ENCODE assay signal across 9 cellular contexts in genomic region chr20:56995635-56996075, GRCh38.
DNase-seq lines count a peak whose midpoint lies in the region; ATAC-seq and TF ChIP-seq lines count a peak whose summit lies in the region.
"Had no signal": no experiment of that assay in that cellular context is flagged by ENCODE, and none has a peak within 500 bp of the region (broad histone marks: within the 10 kb centered on the region; RNA-seq: fewer than 3 reads in every experiment).

No MANE protein-coding gene starts in this region.

- H3K4me1 ChIP-seq in Karpas-422 (ENCODE audit: low read length), result peaks cover 3% of the 10 kb centered on the region; the same call in 1 of the 2 replicates
- H3K4me1 ChIP-seq in psoas muscle, result no peaks in the 10 kb centered on the region

- TF ChIP-seq CTCF in psoas muscle (IDR thresholded peaks at IDR 0.05), result peak; percentile 10

- no peak for ATAC-seq in psoas muscle
- no peak for ATAC-seq in natural killer cell treated with Interleukin-12 subunit alpha and Interleukin-12 subunit beta and Interleukin-15 and Interleukin-18, amount 100 ng/mL, for 72 hours

- WGBS in psoas muscle, 3 donors, result 39 to 49% (median 46%) methylated on average over 12 of the region's 12 CpGs

- intact Hi-C loops in psoas muscle (cut with DNase I), result no loop called here

- no peak overlapping the region for H3K4me3 ChIP-seq in Karpas-422 (ENCODE audit: low read length)
- H3K4me3 ChIP-seq in psoas muscle, result no peak overlapping the region

- 0 out of 2 replicates have a peak, but pooled peaks cover 3% of the 10 kb centered on the region for H3K27me3 ChIP-seq in Karpas-422 (ENCODE audit: low read length)
- H3K27me3 ChIP-seq in psoas muscle (ENCODE audit: insufficient read depth in 3 of 3, low read length in 2 of 3), result no peaks in the 10 kb centered on the region

- H3K36me3 ChIP-seq in Karpas-422 (ENCODE audit: insufficient read depth, low read length) (no peaks in the 10 kb centered on the region), psoas muscle (ENCODE audit: insufficient read depth in 1 of 2, low read depth in 1 of 2) (no peaks in the 10 kb centered on the region)

- no peak overlapping the region for H3K4me2 ChIP-seq in Karpas-422 (ENCODE audit: low read depth, low read length, poor library complexity, severe bottlenecking)

- H3K27me3 Mint-ChIP-seq in natural killer cell treated with Interleukin-12 subunit alpha and Interleukin-12 subunit beta and Interleukin-15 and Interleukin-18, amount 100 ng/mL, for 72 hours, result peaks cover 7 to 11% of the 10 kb centered on the region in 2 donors
- H3K27me3 Mint-ChIP-seq: memory B cell had no signal

- peaks cover 9% of the 10 kb centered on the region for H3K9me3 ChIP-seq in Karpas-422 (ENCODE audit: low read length)
- peaks cover 8% of the 10 kb centered on the region for H3K9me3 ChIP-seq in psoas muscle

- no peaks in the 10 kb centered on the region for H4K20me1 ChIP-seq in Karpas-422 (ENCODE audit: insufficient read depth, low read depth, low read length)

- H3K9me2 ChIP-seq in Karpas-422 (replicated peaks; ENCODE audit: insufficient read depth, low read length), result no peaks in the 10 kb centered on the region

- H3K27ac ChIP-seq in Karpas-422 (ENCODE audit: low read length) (no peak overlapping the region), psoas muscle (no peak overlapping the region)

- DNase-seq in SKM-1 treated with dmso at 0.1 percent for 144 hours (lab: John Stamatoyannopoulos, UW; ENCODE audit: unreplicated experiment), result peak; percentile 19
- no peak for DNase-seq in SKM-1 (lab: John Stamatoyannopoulos, UW; ENCODE audit: unreplicated experiment)
- DNase-seq in Karpas-422, result peak; percentile 78
- peak; percentile 3 for DNase-seq in cerebellar cortex (ENCODE audit: low spot score)
- no peak for DNase-seq in psoas muscle
- DNase-seq in natural killer cell treated with Interleukin-12 subunit alpha and Interleukin-12 subunit beta and Interleukin-15 and Interleukin-18, amount 100 ng/mL, for 72 hours (ENCODE audit: low spot score), result no peak
- no peak for DNase-seq in NK-92 (lab: John Stamatoyannopoulos, UW; ENCODE audit: unreplicated experiment)
- no peak for DNase-seq in MV-4-11 (lab: John Stamatoyannopoulos, UW)

- no peak overlapping the region for H3K27ac Mint-ChIP-seq in natural killer cell treated with Interleukin-12 subunit alpha and Interleukin-12 subunit beta and Interleukin-15 and Interleukin-18, amount 100 ng/mL, for 72 hours
- H3K27ac Mint-ChIP-seq: memory B cell had no signal

- H3K4me3 Mint-ChIP-seq in natural killer cell treated with Interleukin-12 subunit alpha and Interleukin-12 subunit beta and Interleukin-15 and Interleukin-18, amount 100 ng/mL, for 72 hours, result no peak overlapping the region
- H3K4me3 Mint-ChIP-seq: memory B cell had no signal

- H2AFZ ChIP-seq in Karpas-422 (ENCODE audit: low read length), result no peak overlapping the region

- no peaks in the 10 kb centered on the region for H3K79me2 ChIP-seq in Karpas-422 (ENCODE audit: low read length)

- no peak overlapping the region for H3K9ac ChIP-seq in Karpas-422 (ENCODE audit: low read length)

- no peaks in the 10 kb centered on the region for H3K36me3 Mint-ChIP-seq in natural killer cell treated with Interleukin-12 subunit alpha and Interleukin-12 subunit beta and Interleukin-15 and Interleukin-18, amount 100 ng/mL, for 72 hours
- H3K36me3 Mint-ChIP-seq: memory B cell had no signal

- no peaks in the 10 kb centered on the region for H3K4me1 Mint-ChIP-seq in natural killer cell treated with Interleukin-12 subunit alpha and Interleukin-12 subunit beta and Interleukin-15 and Interleukin-18, amount 100 ng/mL, for 72 hours (ENCODE audit: low read depth in 2 of 2)
- H3K4me1 Mint-ChIP-seq: memory B cell had no signal

- no peaks in the 10 kb centered on the region for H3K9me3 Mint-ChIP-seq in natural killer cell treated with Interleukin-12 subunit alpha and Interleukin-12 subunit beta and Interleukin-15 and Interleukin-18, amount 100 ng/mL, for 72 hours

Comparison
In these comparisons a context has a peak if more than half of its experiments do, and no peak if none do; other contexts are left out.
1. DNase-seq: peak in SKM-1 treated with dmso at 0.1 percent for 144 hours (single experiment), Karpas-422 (single experiment) and cerebellar cortex (single experiment); none in SKM-1 (single experiment), psoas muscle (0 of 2), natural killer cell treated with Interleukin-12 subunit alpha and Interleukin-12 subunit beta and Interleukin-15 and Interleukin-18, amount 100 ng/mL, for 72 hours (single experiment), NK-92 (single experiment) and MV-4-11 (single experiment).